Comparison of ENCODE assay signal across 8 cellular contexts in the genomic region with DNA sequence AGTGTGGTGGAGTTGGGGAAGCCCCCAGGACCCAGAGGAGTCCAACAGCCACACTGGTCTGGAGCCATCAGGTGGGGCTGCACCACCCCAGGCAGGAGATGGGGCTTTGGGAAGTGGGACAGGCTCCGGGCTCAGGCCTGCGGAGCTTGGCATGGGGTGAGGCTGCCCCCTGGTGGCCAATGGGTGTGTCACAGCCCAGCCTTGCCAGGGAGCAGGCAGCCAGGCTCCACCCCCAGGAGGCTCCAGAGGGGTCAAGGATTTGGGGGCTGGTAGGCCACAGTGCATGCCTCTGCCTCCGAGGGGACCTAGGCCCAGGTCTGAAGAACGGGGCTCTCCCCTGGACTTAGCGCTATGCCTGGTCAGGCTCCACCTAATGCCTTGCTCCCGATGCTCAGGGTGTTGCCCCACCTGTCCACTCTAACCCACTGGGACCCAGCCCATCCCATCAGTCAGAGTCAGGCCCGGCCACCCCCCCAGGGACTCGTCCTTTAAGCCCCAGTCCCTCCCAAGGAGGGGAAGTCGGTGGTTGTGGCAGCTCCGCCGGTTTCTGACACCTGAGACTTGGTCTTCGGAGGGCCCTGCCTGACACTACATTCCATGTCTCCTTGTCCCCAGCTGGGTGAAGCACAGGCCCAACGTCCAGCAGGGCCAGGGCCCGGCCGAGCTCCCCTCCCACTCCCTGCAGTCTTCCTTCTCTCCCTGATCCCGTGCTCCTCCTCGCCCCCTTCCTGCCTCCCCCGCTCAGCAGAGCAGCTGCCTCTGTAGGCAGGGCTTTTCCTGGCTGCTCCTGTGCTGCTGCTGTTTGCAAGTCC. TPM values are rescaled to one million over a fixed set of nuclear protein-coding genes. Genes with fewer than 3 reads are reported as not detected.
DNase-seq lines count a peak whose midpoint lies in the region; ATAC-seq and TF ChIP-seq lines count a peak whose summit lies in the region.

No MANE protein-coding gene starts in this region.

- intact Hi-C loops in Panc1 (cut with micrococcal nuclease; ENCODE audit: unreplicated experiment): loop anchor here (2.0 to 5.0 kb wide), 2 partner anchors 833 to 853 kb away; no protein-coding TSS in a partner anchor

- H3K9me3 Mint-ChIP-seq in activated T-helper 17 cell treated with anti-CD3 and anti-CD28 coated beads, Interleukin-2, amount 50 U/mL, for 72 hours: no peaks in the 10 kb centered on the region

- ATAC-seq in GM18498 (IDR thresholded peaks at IDR 0.05; ENCODE audit: unreplicated experiment) (peak; percentile 81), HG03135 (IDR thresholded peaks at IDR 0.05; ENCODE audit: unreplicated experiment) (peak; percentile 84), Panc1 (peak; percentile 91)
- ATAC-seq in activated T-helper 17 cell treated with anti-CD3 and anti-CD28 coated beads, Interleukin-2, amount 50 U/mL, for 72 hours (replicated peaks): peak; percentile 93

- CTCF ChIA-PET in Panc1 (lab: Charles Lee): interaction anchor here (0.6 kb wide), 1 partner anchor 41 kb away, joined by 5 read pairs; no protein-coding TSS in a partner anchor

- POLR2A ChIA-PET in Panc1 (lab: Charles Lee): no interaction called here

- no peaks in the 10 kb centered on the region for H3K4me1 Mint-ChIP-seq in activated T-helper 17 cell treated with anti-CD3 and anti-CD28 coated beads, Interleukin-2, amount 50 U/mL, for 72 hours

- no peaks in the 10 kb centered on the region for H3K27me3 ChIP-seq in Panc1 (ENCODE audit: control insufficient read depth, insufficient read depth, low read length)

- in situ Hi-C loops in Panc1 (cut with HindIII; ENCODE audit: low pct_unique_long_range_greater_than_20kb, low sequenced_read_pairs): no loop called here

- no peaks in the 10 kb centered on the region for H3K9me3 ChIP-seq in Panc1 (ENCODE audit: control insufficient read depth, insufficient read depth, low read depth, low read length)

- TF ChIP-seq CTCF in Panc1 (IDR thresholded peaks at IDR 0.05) (peak; percentile 99), foreskin fibroblast (IDR thresholded peaks at IDR 0.05; ENCODE audit: low read depth, low read length) (peak; percentile 85)

- no TSS peak for BruUV-seq in Panc1 (replicated peaks; lab: Mats Ljungman, UMichigan)

- H3K27ac Mint-ChIP-seq in activated T-helper 17 cell treated with anti-CD3 and anti-CD28 coated beads, Interleukin-2, amount 50 U/mL, for 72 hours: peak overlapping the region; percentile 36

- H3K4me3 ChIP-seq in Panc1 (ENCODE audit: low read depth in 2 of 2, low read length in 2 of 2) (peak overlapping the region in 1 of 2 experiments; percentile 16; a peak in 1 of 4 replicates), foreskin fibroblast (ENCODE audit: low read depth in 1 of 2, low read length in 2 of 2) (no peak overlapping the region)

- no peaks in the 10 kb centered on the region for H3K36me3 ChIP-seq in Panc1 (ENCODE audit: control insufficient read depth, insufficient read depth, low read length)

- no peaks in the 10 kb centered on the region for H3K36me3 Mint-ChIP-seq in activated T-helper 17 cell treated with anti-CD3 and anti-CD28 coated beads, Interleukin-2, amount 50 U/mL, for 72 hours (ENCODE audit: low read depth)

- H3K4me1 ChIP-seq in Panc1 (ENCODE audit: control insufficient read depth, insufficient read depth, low read length): peaks cover 7% of the 10 kb centered on the region; the same call in 1 of the 2 replicates

- no peaks in the 10 kb centered on the region for H3K27me3 Mint-ChIP-seq in activated T-helper 17 cell treated with anti-CD3 and anti-CD28 coated beads, Interleukin-2, amount 50 U/mL, for 72 hours

- DNase-seq in AG08395 (ENCODE audit: low spot score): peak; percentile 91
- DNase-seq in Panc1 (ENCODE audit: low read depth, low spot score): no peak
- peak; percentile 46 to 86 for DNase-seq in foreskin fibroblast
- peak; percentile 71 for DNase-seq in occipital lobe (lab: John Stamatoyannopoulos, UW)
- DNase-seq in substantia nigra (lab: John Stamatoyannopoulos, UW): peak in 47 of 49 donors; percentile 6 to 85 (median 60)

- no peak overlapping the region for H3K4me3 Mint-ChIP-seq in activated T-helper 17 cell treated with anti-CD3 and anti-CD28 coated beads, Interleukin-2, amount 50 U/mL, for 72 hours

- no peak overlapping the region for H3K27ac ChIP-seq in Panc1 (ENCODE audit: low read length)
- H3K27ac ChIP-seq in substantia nigra (ENCODE audit: low read depth, low read length, poor library complexity, severe bottlenecking): no peak overlapping the region

RNA-seq across cellular contexts. Expression of gene SAMD8, which starts 11.3 kb away (rescaled TPM):
- total RNA-seq in Panc1 (2021; ENCODE audit: unreplicated experiment) (32.0 TPM), occipital lobe (83.1 TPM)
- polyA plus RNA-seq in Panc1 (2012; ENCODE audit: insufficient read length): 9.0 TPM
- total RNA-seq in activated T-helper 17 cell treated with anti-CD3 and anti-CD28 coated beads, Interleukin-2, amount 50 U/mL, for 72 hours: 10 to 100 TPM; 19.8 to 42.0 TPM
